In genomic region chr1:113912594-113913311, GRCh38 we compare ENCODE assay signal across 10 cellular contexts. TPM values are rescaled to one million over a fixed set of nuclear protein-coding genes. Genes with fewer than 3 reads are reported as not detected.
DNase-seq lines count a peak whose midpoint lies in the region; ATAC-seq, FAIRE-seq and TF ChIP-seq lines count a peak whose summit lies in the region.
"Had no signal": no experiment of that assay in that cellular context is flagged by ENCODE, and none has a peak within 500 bp of the region (broad histone marks: within the 10 kb centered on the region; RNA-seq: fewer than 3 reads in every experiment).

No MANE protein-coding gene starts in this region.

- H3K4me1 ChIP-seq in K562 (replicated peaks in 1 of 2; ENCODE audit: control insufficient read depth in 2 of 2, insufficient read depth in 2 of 2, low read length in 2 of 2) (peaks cover 25 to 43% of the 10 kb centered on the region in 2 experiments; a peak in 4 of 5 replicates), suprapubic skin (peaks cover 3% of the 10 kb centered on the region)

- no peaks in the 10 kb centered on the region for H4K20me1 ChIP-seq in K562 (replicated peaks; ENCODE audit: control insufficient read depth, insufficient read depth, low read length)

- no peak overlapping the region for H3K4me3 ChIP-seq in MG63
- H3K4me3 ChIP-seq in K562 = no peak overlapping the region
- H3K4me3 ChIP-seq in suprapubic skin = no peak overlapping the region

- in situ Hi-C loops in K562 (cut with MboI) = no loop called here

- BruUV-seq in K562 (replicated peaks; lab: Mats Ljungman, UMichigan) = no TSS peak

- H3K9me3 Mint-ChIP-seq in effector memory CD8-positive, alpha-beta T cell = no peaks in the 10 kb centered on the region

- peaks cover 34% of the 10 kb centered on the region for H3K79me2 ChIP-seq in K562 (ENCODE audit: control insufficient read depth, insufficient read depth, low read length)

- DNase-seq in MG63 (peak; percentile 88), K562 (ENCODE audit: extremely low read depth in 1 of 4, low spot score in 3 of 4) (peak in 2 of 4 experiments; percentile 23 to 33), suprapubic skin (ENCODE audit: low spot score in 2 of 2) (no peak), HEK293T (ENCODE audit: extremely low spot score) (no peak), amniotic stem cell (lab: John Stamatoyannopoulos, UW) (no peak)
- no peak for DNase-seq in effector memory CD8-positive, alpha-beta T cell
- DNase-seq: NCI-H1417 treated with DMSO at 0.1 percent for 48 hours had no signal

- H3K27me3 Mint-ChIP-seq in effector memory CD8-positive, alpha-beta T cell = no peaks in the 10 kb centered on the region

- H3K27me3 ChIP-seq in MG63 = no peaks in the 10 kb centered on the region
- H3K27me3 ChIP-seq in K562 (ENCODE audit: control insufficient read depth in 2 of 2, insufficient read depth in 2 of 2, low read length in 2 of 2) = no peaks in the 10 kb centered on the region
- H3K27me3 ChIP-seq in layer of hippocampus (ENCODE audit: control insufficient read depth, insufficient read depth, low read length) = no peaks in the 10 kb centered on the region
- H3K27me3 ChIP-seq in suprapubic skin = no peaks in the 10 kb centered on the region

- H2AFZ ChIP-seq in K562 (ENCODE audit: low read depth, low read length) = no peak overlapping the region

- H3K4me1 Mint-ChIP-seq in effector memory CD8-positive, alpha-beta T cell (ENCODE audit: low read depth in 2 of 2) = peaks cover 2 to 5% of the 10 kb centered on the region in 2 donors

- H3K9ac ChIP-seq in K562 (ENCODE audit: insufficient read depth in 1 of 2, low read depth in 2 of 2, low read length in 2 of 2) = peak overlapping the region in 1 of 2 experiments; percentile 31; a peak in 2 of 4 replicates

- H3K9me3 ChIP-seq in MG63 = no peaks in the 10 kb centered on the region
- H3K9me3 ChIP-seq in K562 (replicated peaks; ENCODE audit: control insufficient read depth, insufficient read depth, low read depth, low read length) = no peaks in the 10 kb centered on the region
- no peaks in the 10 kb centered on the region for H3K9me3 ChIP-seq in suprapubic skin

- CTCF ChIA-PET in K562 (lab: Yijun Ruan, JAX; ENCODE audit: low intra/inter-chr PET ratio) = no interaction called here
- CTCF ChIA-PET in HEK293T (lab: Yijun Ruan, JAX) = no interaction called here

- H3K4me2 ChIP-seq in K562 (ENCODE audit: insufficient read depth, low read length) = peak overlapping the region; percentile 42

- FAIRE-seq in K562 (lab: Jason Lieb, UNC) = peak; percentile 42
- FAIRE-seq: endometrium had no signal

- H3K36me3 ChIP-seq in MG63 (peaks cover 53% of the 10 kb centered on the region), K562 (ENCODE audit: control insufficient read depth, insufficient read depth, low read length) (peaks cover 57% of the 10 kb centered on the region), suprapubic skin (peaks cover 37% of the 10 kb centered on the region)

- no peak for TF ChIP-seq EP300 in K562 (IDR thresholded peaks at IDR 0.05; ENCODE audit: low read length)
- no peak for TF ChIP-seq EP300 in suprapubic skin (IDR thresholded peaks at IDR 0.05)

- H3K27ac ChIP-seq in K562 (ENCODE audit: extremely low read depth, low read depth, low read length) (peak overlapping the region; percentile 30), layer of hippocampus (ENCODE audit: low read depth, low read length) (peak overlapping the region; percentile 48), suprapubic skin (peak overlapping the region; percentile 1)

- POLR2A ChIA-PET in K562 (lab: Yijun Ruan, JAX) = interaction anchor here (0.7 to 4.4 kb wide), 9 partner anchors 8 to 126 kb away, joined by 3 to 33 read pairs (median 5); partner anchors contain the start of genes AP4B1, DCLRE1B and HIPK1
- POLR2A ChIA-PET in HEK293T (lab: Yijun Ruan, JAX) = interaction anchor here (0.6 to 2.3 kb wide), 4 partner anchors 8 to 153 kb away, joined by 3 to 9 read pairs (median 4); partner anchors contain the start of genes AP4B1, DCLRE1B and HIPK1

- peak; percentile 14; the same call in 2 of the 3 replicates for ATAC-seq in K562
- no peak for ATAC-seq in effector memory CD8-positive, alpha-beta T cell (replicated peaks)
- no peak for ATAC-seq in HG02840 (IDR thresholded peaks at IDR 0.05; ENCODE audit: low FRiP score, unreplicated experiment)

- no peak for TF ChIP-seq RAD21 in K562 (CRISPR knock-in tag; conservative IDR thresholded peaks at IDR 0.05 in 1 of 2, IDR thresholded peaks at IDR 0.05 in 1 of 2)

- peaks cover 3% of the 10 kb centered on the region for H3K9me1 ChIP-seq in K562 (ENCODE audit: control insufficient read depth, insufficient read depth, low read length)

- H3K36me3 Mint-ChIP-seq in effector memory CD8-positive, alpha-beta T cell (ENCODE audit: insufficient read depth) = peaks cover 18% of the 10 kb centered on the region

- no peak overlapping the region for H3K27ac Mint-ChIP-seq in effector memory CD8-positive, alpha-beta T cell

- intact Hi-C loops in K562 (cut with micrococcal nuclease) = no loop called here

- WGBS in K562 (ENCODE audit: insufficient coverage, low coverage, missing lambda C conversion rate) = 73% methylated on average over 6 of the region's 6 CpGs
- 58% methylated on average over 6 of the region's 6 CpGs for WGBS in suprapubic skin

- TF ChIP-seq POLR2A in K562 (conservative IDR thresholded peaks at IDR 0.05) (no peak), suprapubic skin (IDR thresholded peaks at IDR 0.05) (no peak)

- TF ChIP-seq CTCF in K562 (IDR thresholded peaks at IDR 0.05 in 2 of 3, conservative IDR thresholded peaks at IDR 0.05 in 1 of 3; ENCODE audit: insufficient read depth in 2 of 3, low read depth in 1 of 3, low read length in 3 of 3) = no peak
- no peak for TF ChIP-seq CTCF in suprapubic skin (IDR thresholded peaks at IDR 0.05)

- H3K4me3 Mint-ChIP-seq in effector memory CD8-positive, alpha-beta T cell = no peak overlapping the region

RNA-seq across cellular contexts. Expression of gene DCLRE1B, which starts 7.6 kb away (rescaled TPM):
- total RNA-seq in MG63 (2014; rRNA removed; shearing (Covaris generic); ENCODE audit: low replicate concordance) = 11.6 and 11.8 TPM in 2 replicates
- total RNA-seq in K562 (2011; cell fraction: chromatin; rRNA removed; ENCODE audit: low replicate concordance) = 9.0 and 11.8 TPM in 2 replicates
- 8.8 and 8.9 TPM in 2 replicates for total RNA-seq in K562 (2011; cell fraction: nucleolus; rRNA removed)
- 8.4 and 10.4 TPM in 2 replicates for total RNA-seq in K562 (2011; cell fraction: nucleoplasm; rRNA removed)
- total RNA-seq in K562 (2014; rRNA removed) (10.6 and 15.8 TPM in 2 replicates), K562 (2014; rRNA removed; fragmentation: Illumina TruSeq; extraction: Trizol) (17.2 and 19.2 TPM in 2 replicates), K562 (2015; rRNA removed; fragmentation: Illumina TruSeq; extraction: Trizol) (22.6 and 22.9 TPM in 2 replicates), K562 (2021) (22.8 and 23.7 TPM in 2 replicates), suprapubic skin (1 to 10 TPM; 4.3 to 8.9 (median 6.3) TPM)
- polyA plus RNA-seq in K562 (2011; rRNA removed) (11.0 and 11.7 TPM in 2 replicates), K562 (2014; fragmentation: Illumina TruSeq; extraction: Trizol) (25.9 and 28.8 TPM in 2 replicates), K562 (2014; fragmentation: Nextera tagmentation; extraction: Ambion mirVana) (10 to 100 TPM; 12.4 to 22.2 TPM), K562 (2014; rRNA removed) (14.9 and 18.0 TPM in 2 replicates)
- polyA plus RNA-seq in K562 (2011; cell fraction: cytosol; rRNA removed) = 13.7 and 18.9 TPM in 2 replicates
- 6.8 and 10.7 TPM in 2 replicates for polyA plus RNA-seq in K562 (2011; cell fraction: nucleus; rRNA removed)
- polyA plus RNA-seq in K562 (2012) = 14.8 and 17.9 TPM in 2 replicates
- polyA minus RNA-seq in K562 (2011; rRNA and poly(A)+ RNA removed) = 14.5 and 14.7 TPM in 2 replicates
- polyA minus RNA-seq in K562 (2011; cell fraction: cytosol; rRNA and poly(A)+ RNA removed) = 10.4 and 16.3 TPM in 2 replicates
- polyA minus RNA-seq in K562 (2011; cell fraction: nucleus; rRNA and poly(A)+ RNA removed) = 5.1 and 7.6 TPM in 2 replicates

RNA-seq across cellular contexts. Expression of gene AP4B1, which starts 8.2 kb away (rescaled TPM):
- total RNA-seq in MG63 (2014; rRNA removed; shearing (Covaris generic); ENCODE audit: low replicate concordance) = 12.3 and 12.7 TPM in 2 replicates
- 103 and 194 TPM in 2 replicates for total RNA-seq in K562 (2011; cell fraction: chromatin; rRNA removed; ENCODE audit: low replicate concordance)
- 47.9 and 67.8 TPM in 2 replicates for total RNA-seq in K562 (2011; cell fraction: nucleolus; rRNA removed)
- total RNA-seq in K562 (2011; cell fraction: nucleoplasm; rRNA removed) = 93.6 and 108 TPM in 2 replicates
- total RNA-seq in K562 (2014; rRNA removed) = 15.8 and 20.2 TPM in 2 replicates
- total RNA-seq in K562 (2014; rRNA removed; fragmentation: Illumina TruSeq; extraction: Trizol) = 24.6 and 30.4 TPM in 2 replicates
- total RNA-seq in K562 (2015; rRNA removed; fragmentation: Illumina TruSeq; extraction: Trizol) = 21.2 and 21.7 TPM in 2 replicates
- total RNA-seq in K562 (2021) = 22.2 and 23.8 TPM in 2 replicates
- 36.5 and 37.3 TPM in 2 replicates for polyA plus RNA-seq in K562 (2011; rRNA removed)
- 11.8 and 29.3 TPM in 2 replicates for polyA plus RNA-seq in K562 (2011; cell fraction: cytosol; rRNA removed)
- 66.6 and 88.6 TPM in 2 replicates for polyA plus RNA-seq in K562 (2011; cell fraction: nucleus; rRNA removed)
- 19.7 and 20.1 TPM in 2 replicates for polyA plus RNA-seq in K562 (2012)
- 26.7 and 28.5 TPM in 2 replicates for polyA plus RNA-seq in K562 (2014; fragmentation: Illumina TruSeq; extraction: Trizol)
- 10 to 100 TPM; 21.9 to 28.2 TPM for polyA plus RNA-seq in K562 (2014; fragmentation: Nextera tagmentation; extraction: Ambion mirVana)
- 26.1 and 32.0 TPM in 2 replicates for polyA plus RNA-seq in K562 (2014; rRNA removed)
- polyA minus RNA-seq in K562 (2011; rRNA and poly(A)+ RNA removed) = 47.9 and 53.5 TPM in 2 replicates
- polyA minus RNA-seq in K562 (2011; cell fraction: cytosol; rRNA and poly(A)+ RNA removed) = 15.7 and 16.8 TPM in 2 replicates
- 24.4 and 47.7 TPM in 2 replicates for polyA minus RNA-seq in K562 (2011; cell fraction: nucleus; rRNA and poly(A)+ RNA removed)
- 10 to 100 TPM; 10.9 to 34.0 (median 12.2) TPM for total RNA-seq in suprapubic skin

RNA-seq across cellular contexts. Expression of gene HIPK1, which starts 16.4 kb away (rescaled TPM):
- total RNA-seq in MG63 (2014; rRNA removed; shearing (Covaris generic); ENCODE audit: low replicate concordance) = 8.5 and 14.3 TPM in 2 replicates
- total RNA-seq in K562 (2011; cell fraction: chromatin; rRNA removed; ENCODE audit: low replicate concordance) = 87.8 and 103 TPM in 2 replicates
- 36.9 and 44.0 TPM in 2 replicates for total RNA-seq in K562 (2011; cell fraction: nucleolus; rRNA removed)
- total RNA-seq in K562 (2011; cell fraction: nucleoplasm; rRNA removed) = 51.7 and 52.1 TPM in 2 replicates
- 20.2 and 28.3 TPM in 2 replicates for total RNA-seq in K562 (2014; rRNA removed)
- total RNA-seq in K562 (2014; rRNA removed; fragmentation: Illumina TruSeq; extraction: Trizol) = 29.6 and 33.1 TPM in 2 replicates
- 28.6 and 29.6 TPM in 2 replicates for total RNA-seq in K562 (2015; rRNA removed; fragmentation: Illumina TruSeq; extraction: Trizol)
- 57.5 and 57.9 TPM in 2 replicates for total RNA-seq in K562 (2021)
- 56.1 and 66.4 TPM in 2 replicates for polyA plus RNA-seq in K562 (2011; rRNA removed)
- polyA plus RNA-seq in K562 (2011; cell fraction: cytosol; rRNA removed) = 61.3 and 67.9 TPM in 2 replicates
- 83.1 and 90.0 TPM in 2 replicates for polyA plus RNA-seq in K562 (2011; cell fraction: nucleus; rRNA removed)
- 26.4 and 28.7 TPM in 2 replicates for polyA plus RNA-seq in K562 (2012)
- polyA plus RNA-seq in K562 (2014; fragmentation: Illumina TruSeq; extraction: Trizol) = 34.5 and 35.9 TPM in 2 replicates
- 10 to 100 TPM in 1 of 2 experiments, 1 to 10 TPM in 1; 10.0 to 10.9 TPM for polyA plus RNA-seq in K562 (2014; fragmentation: Nextera tagmentation; extraction: Ambion mirVana)
- 21.3 and 21.9 TPM in 2 replicates for polyA plus RNA-seq in K562 (2014; rRNA removed)
- polyA minus RNA-seq in K562 (2011; rRNA and poly(A)+ RNA removed) = 157 and 177 TPM in 2 replicates
- 66.3 and 89.1 TPM in 2 replicates for polyA minus RNA-seq in K562 (2011; cell fraction: cytosol; rRNA and poly(A)+ RNA removed)
- 27.6 and 55.2 TPM in 2 replicates for polyA minus RNA-seq in K562 (2011; cell fraction: nucleus; rRNA and poly(A)+ RNA removed)
- total RNA-seq in suprapubic skin = 10 to 100 TPM; 59.4 to 81.8 (median 69.7) TPM

RNA-seq across cellular contexts. Expression of gene BCL2L15, which starts 25.4 kb away (rescaled TPM):
- total RNA-seq in MG63 (2014; rRNA removed; shearing (Covaris generic); ENCODE audit: low replicate concordance) = 0.03 and 1.2 TPM in 2 replicates
- 1.4 and 2.8 TPM in 2 replicates for total RNA-seq in K562 (2011; cell fraction: chromatin; rRNA removed; ENCODE audit: low replicate concordance)
- total RNA-seq in K562 (2011; cell fraction: nucleolus; rRNA removed) = 0.53 and 0.67 TPM in 2 replicates
- 0.95 and 2.5 TPM in 2 replicates for total RNA-seq in K562 (2011; cell fraction: nucleoplasm; rRNA removed)
- total RNA-seq in K562 (2014; rRNA removed) = 0.09 and 0.12 TPM in 2 replicates
- total RNA-seq in K562 (2014; rRNA removed; fragmentation: Illumina TruSeq; extraction: Trizol) = 0.32 and 0.33 TPM in 2 replicates
- total RNA-seq in K562 (2015; rRNA removed; fragmentation: Illumina TruSeq; extraction: Trizol) = 0.19 and 0.36 TPM in 2 replicates
- 0.09 and 0.72 TPM in 2 replicates for total RNA-seq in K562 (2021)
- 0.25 and 0.74 TPM in 2 replicates for polyA plus RNA-seq in K562 (2011; rRNA removed)
- 0.10 and 0.15 TPM in 2 replicates for polyA plus RNA-seq in K562 (2011; cell fraction: cytosol; rRNA removed)
- polyA plus RNA-seq in K562 (2011; cell fraction: nucleus; rRNA removed) = 0.85 and 1.2 TPM in 2 replicates
- polyA plus RNA-seq in K562 (2012) = 0.20 and 0.43 TPM in 2 replicates
- 0.06 and 0.26 TPM in 2 replicates for polyA plus RNA-seq in K562 (2014; fragmentation: Illumina TruSeq; extraction: Trizol)
- under 1 TPM in 1 of 2 experiments, not detected in 1; 0.42 TPM for polyA plus RNA-seq in K562 (2014; fragmentation: Nextera tagmentation; extraction: Ambion mirVana)
- polyA plus RNA-seq in K562 (2014; rRNA removed) = 0.32 and 0.78 TPM in 2 replicates
- 0.48 and 1.2 TPM in 2 replicates for polyA minus RNA-seq in K562 (2011; rRNA and poly(A)+ RNA removed)
- polyA minus RNA-seq in K562 (2011; cell fraction: cytosol; rRNA and poly(A)+ RNA removed) = not detected in 2 replicates
- polyA minus RNA-seq in K562 (2011; cell fraction: nucleus; rRNA and poly(A)+ RNA removed) = 0.33 and 0.40 TPM in 2 replicates
- total RNA-seq in suprapubic skin = 1 to 10 TPM in 1 of 4 donors, under 1 TPM in 3; 0.13 to 1.4 (median 0.45) TPM

RNA-seq across cellular contexts. Expression of gene PTPN22, which starts 41.2 kb away (rescaled TPM):
- total RNA-seq in MG63 (2014; rRNA removed; shearing (Covaris generic); ENCODE audit: low replicate concordance) = not detected in 2 replicates
- total RNA-seq in K562 (2011; cell fraction: chromatin; rRNA removed; ENCODE audit: low replicate concordance) = 0.53 and 0.81 TPM in 2 replicates
- total RNA-seq in K562 (2011; cell fraction: nucleolus; rRNA removed) = 0.17 and 0.79 TPM in 2 replicates
- 0.46 and 1.9 TPM in 2 replicates for total RNA-seq in K562 (2011; cell fraction: nucleoplasm; rRNA removed)
- 0.82 and 1.3 TPM in 2 replicates for total RNA-seq in K562 (2014; rRNA removed)
- total RNA-seq in K562 (2014; rRNA removed; fragmentation: Illumina TruSeq; extraction: Trizol) = 1.9 and 2.0 TPM in 2 replicates
- 4.6 and 5.3 TPM in 2 replicates for total RNA-seq in K562 (2015; rRNA removed; fragmentation: Illumina TruSeq; extraction: Trizol)
- 1.0 and 1.3 TPM in 2 replicates for total RNA-seq in K562 (2021)
- 0.45 and 0.76 TPM in 2 replicates for polyA plus RNA-seq in K562 (2011; rRNA removed)
- polyA plus RNA-seq in K562 (2011; cell fraction: cytosol; rRNA removed) = 0.09 and 0.47 TPM in 2 replicates
- polyA plus RNA-seq in K562 (2011; cell fraction: nucleus; rRNA removed) = 0.77 and 0.98 TPM in 2 replicates
- 2.5 and 7.6 TPM in 2 replicates for polyA plus RNA-seq in K562 (2012)
- 1.9 and 2.3 TPM in 2 replicates for polyA plus RNA-seq in K562 (2014; fragmentation: Illumina TruSeq; extraction: Trizol)
- 1 to 10 TPM; 1.1 to 1.6 TPM for polyA plus RNA-seq in K562 (2014; fragmentation: Nextera tagmentation; extraction: Ambion mirVana)
- 0.95 and 1.4 TPM in 2 replicates for polyA plus RNA-seq in K562 (2014; rRNA removed)
- polyA minus RNA-seq in K562 (2011; rRNA and poly(A)+ RNA removed) = 0.46 and 2.4 TPM in 2 replicates
- polyA minus RNA-seq in K562 (2011; cell fraction: cytosol; rRNA and poly(A)+ RNA removed) = 0.64 TPM in 1 of 2 replicates, not detected in the other
- 0.81 and 2.4 TPM in 2 replicates for polyA minus RNA-seq in K562 (2011; cell fraction: nucleus; rRNA and poly(A)+ RNA removed)
- total RNA-seq in suprapubic skin = 1 to 10 TPM in 1 of 4 donors, under 1 TPM in 3; 0.34 to 1.7 (median 0.77) TPM
